ENCODE assay signal across 8 cellular contexts in genomic region chr5:32217886-32218396, GRCh38. TPM values are rescaled to one million over a fixed set of nuclear protein-coding genes. Genes with fewer than 3 reads are reported as not detected.
DNase-seq lines count a peak whose midpoint lies in the region; ATAC-seq and TF ChIP-seq lines count a peak whose summit lies in the region.

No MANE protein-coding gene starts in this region.

- ATAC-seq in HG02678 (IDR thresholded peaks at IDR 0.05; ENCODE audit: unreplicated experiment), result peak; percentile 49
- peak; percentile 85 for ATAC-seq in sciatic nerve

- no peak for TF ChIP-seq CTCF in coronary artery (IDR thresholded peaks at IDR 0.05)

- H3K9me3 ChIP-seq in esophagus (ENCODE audit: control insufficient read depth in 2 of 2, insufficient read depth in 1 of 2, low read depth in 1 of 2, low read length in 1 of 2), result no peaks in the 10 kb centered on the region

- H3K27ac ChIP-seq in esophagus (ENCODE audit: low read depth in 2 of 2, low read length in 1 of 2) (peak overlapping the region; percentile 40), coronary artery (peak overlapping the region in 1 of 2 donors; percentile 30)

- no peaks in the 10 kb centered on the region for H3K4me1 ChIP-seq in esophagus (ENCODE audit: control insufficient read depth in 2 of 2, insufficient read depth in 2 of 2, low read length in 1 of 2)

- peak; percentile 2 for DNase-seq in NCI-H446 treated with DMSO at 0.1 percent for 48 hours (lab: John Stamatoyannopoulos, UW)
- no peak for DNase-seq in sciatic nerve (ENCODE audit: low spot score)
- no peak for DNase-seq in amniotic stem cell (lab: John Stamatoyannopoulos, UW)
- DNase-seq in activated CD4-positive, alpha-beta T cell treated with anti-CD3 and anti-CD28 coated beads for 48 hours, result no peak
- no peak for DNase-seq in RKO (ENCODE audit: low spot score)
- no peak for DNase-seq in coronary artery (ENCODE audit: low spot score)

- no peaks in the 10 kb centered on the region for H3K36me3 ChIP-seq in esophagus (ENCODE audit: control insufficient read depth in 2 of 2, insufficient read depth in 2 of 2, low read length in 1 of 2)

- H3K4me3 ChIP-seq in esophagus (ENCODE audit: low read depth in 1 of 2, low read length in 2 of 2), result no peak overlapping the region
- H3K4me3 ChIP-seq in coronary artery, result no peak overlapping the region

- intact Hi-C loops in sciatic nerve (cut with DNase I), result no loop called here

- WGBS in esophagus, 2 donors, result 44 to 48% methylated on average over 12 of the region's 12 CpGs

- no peaks in the 10 kb centered on the region for H3K27me3 ChIP-seq in esophagus (ENCODE audit: control insufficient read depth in 1 of 2, insufficient read depth in 2 of 2, low read length in 2 of 2)

RNA-seq across cellular contexts. Expression of gene GOLPH3, which starts 43.8 kb away (rescaled TPM):
- 10 to 100 TPM; 31.9 to 34.9 TPM for polyA plus RNA-seq in esophagus
- 88.7 TPM for total RNA-seq in sciatic nerve
